ENCODE assay signal across 17 cellular contexts in genomic region chr12:115774148-115774905, GRCh38.
A peak's percentile ranks its signal among the peaks of the same experiment; 100 is the strongest.
DNase-seq lines count a peak whose midpoint lies in the region; ATAC-seq, FAIRE-seq and TF ChIP-seq lines count a peak whose summit lies in the region.
"Had no signal": no experiment of that assay in that cellular context is flagged by ENCODE, and none has a peak within 500 bp of the region (broad histone marks: within the 10 kb centered on the region; RNA-seq: fewer than 3 reads in every experiment).

No MANE protein-coding gene starts in this region.

- ATAC-seq in HepG2 (no peak), right lobe of liver (no peak)

- intact Hi-C loops in HepG2 (cut with micrococcal nuclease; ENCODE audit: unreplicated experiment) (loop anchor here (5.0 kb wide), 1 partner anchor 1107 kb away; no protein-coding TSS in a partner anchor), right lobe of liver (cut with DNase I) (no loop called here), esophagus muscularis mucosa (cut with DNase I) (no loop called here)

- H3K79me2 ChIP-seq in HepG2 (ENCODE audit: insufficient read depth, low read length) = no peaks in the 10 kb centered on the region

- no peak for TF ChIP-seq RAD21 in HepG2 (CRISPR knock-in tag; IDR thresholded peaks at IDR 0.05)

- no peak for TF ChIP-seq EP300 in HepG2 (IDR thresholded peaks at IDR 0.05; ENCODE audit: low read depth in 2 of 2, low read length in 2 of 2)
- no peak for TF ChIP-seq EP300 in HepG2 (CRISPR knock-in tag; IDR thresholded peaks at IDR 0.05; ENCODE audit: borderline replicate concordance)
- no peak for TF ChIP-seq EP300 in esophagus muscularis mucosa (IDR thresholded peaks at IDR 0.05)

- no peak overlapping the region for H2AFZ ChIP-seq in HepG2 (ENCODE audit: low read length)

- BruUV-seq in HepG2 (replicated peaks; lab: Mats Ljungman, UMichigan) = no TSS peak

- H3K9me3 ChIP-seq in HepG2 (ENCODE audit: low read length) (no peaks in the 10 kb centered on the region), right lobe of liver (no peaks in the 10 kb centered on the region), Peyer's patch (no peaks in the 10 kb centered on the region), esophagus muscularis mucosa (no peaks in the 10 kb centered on the region)
- H3K9me3 ChIP-seq: HAP-1 had no signal

- no peak overlapping the region for H3K9ac ChIP-seq in HepG2 (ENCODE audit: insufficient read depth, low read depth, low read length)

- CTCF ChIA-PET in HepG2 (lab: Yijun Ruan, JAX; ENCODE audit: low intra/inter-chr PET ratio, low total read pairs) (no interaction called here), RWPE1 (lab: Yijun Ruan, JAX) (no interaction called here)

- in situ Hi-C loops in HepG2 (cut with HindIII; ENCODE audit: extremely low pct_ligation_motif_present, low pct_unique_long_range_greater_than_20kb) = no loop called here

- H3K4me2 ChIP-seq in HepG2 (ENCODE audit: low read depth, low read length) = no peak overlapping the region

- DNase-seq in HepG2 (ENCODE audit: low spot score) = no peak
- DNase-seq in right lobe of liver = no peak
- peak in 2 of 3 donors; percentile 65 to 74 for DNase-seq in Peyer's patch
- DNase-seq in esophagus muscularis mucosa (ENCODE audit: extremely low spot score) = peak; percentile 60
- no peak for DNase-seq in NCI-H69 (lab: John Stamatoyannopoulos, UW)
- DNase-seq in NK-92 (lab: John Stamatoyannopoulos, UW; ENCODE audit: unreplicated experiment) = no peak
- DNase-seq in RWPE1 (ENCODE audit: low spot score) = no peak
- DNase-seq in KG1 (lab: John Stamatoyannopoulos, UW) = no peak
- DNase-seq: CD8-positive, alpha-beta memory T cell; NCI-H1092; NCI-H1694 treated with DMSO at 0.1 percent for 48 hours; NCI-H774; T-helper 1 cell had no signal

- H3K4me3 ChIP-seq in HepG2 (replicated peaks in 1 of 3; ENCODE audit: insufficient read depth in 1 of 3, low read depth in 2 of 3, low read length in 3 of 3) (no peak overlapping the region), right lobe of liver (no peak overlapping the region), Peyer's patch (no peak overlapping the region), esophagus muscularis mucosa (no peak overlapping the region)
- H3K4me3 ChIP-seq: HAP-1, SK-N-MC had no signal

- H3K27me3 ChIP-seq in HepG2 (ENCODE audit: control insufficient read depth in 1 of 2, insufficient read depth in 2 of 2, low read length in 2 of 2) (no peaks in the 10 kb centered on the region), right lobe of liver (no peaks in the 10 kb centered on the region), Peyer's patch (no peaks in the 10 kb centered on the region), esophagus muscularis mucosa (peaks cover 0 to 17% (median 0%) of the 10 kb centered on the region in 4 donors)

- peaks cover 12% of the 10 kb centered on the region for H3K4me1 ChIP-seq in HepG2 (ENCODE audit: insufficient read depth, low read length)
- H3K4me1 ChIP-seq in right lobe of liver = no peaks in the 10 kb centered on the region
- peaks cover 0 to 10% (median 2%) of the 10 kb centered on the region in 4 donors for H3K4me1 ChIP-seq in Peyer's patch
- H3K4me1 ChIP-seq in esophagus muscularis mucosa = no peaks in the 10 kb centered on the region
- H3K4me1 ChIP-seq: HAP-1 had no signal

- no peak overlapping the region for H3K27ac ChIP-seq in HepG2 (ENCODE audit: extremely low read length, insufficient read depth, low read length)
- H3K27ac ChIP-seq in right lobe of liver = no peak overlapping the region
- H3K27ac ChIP-seq in Peyer's patch = peak overlapping the region in 3 of 4 donors; percentile 43 to 90 (median 78)
- no peak overlapping the region for H3K27ac ChIP-seq in esophagus muscularis mucosa (replicated peaks in 1 of 4)
- H3K27ac ChIP-seq in RWPE1 = no peak overlapping the region
- H3K27ac ChIP-seq: SK-N-MC had no signal

- no peaks in the 10 kb centered on the region for H4K20me1 ChIP-seq in HepG2 (ENCODE audit: insufficient read depth, low read length)

- WGBS in HepG2 (ENCODE audit: low lambda C conversion rate) = 62% methylated on average over 9 of the region's 9 CpGs
- 60% methylated on average over 5 of the region's 9 CpGs for WGBS in right lobe of liver (ENCODE audit: insufficient coverage, low coverage, low lambda C conversion rate, missing lambda C conversion rate)
- WGBS in esophagus muscularis mucosa = 81% methylated on average over 9 of the region's 9 CpGs

- POLR2A ChIA-PET in HepG2 (lab: Yijun Ruan, JAX) = no interaction called here
- POLR2A ChIA-PET in RWPE1 (lab: Yijun Ruan, JAX; ENCODE audit: low non-redundant PET) = no interaction called here

- H3K36me3 ChIP-seq in HepG2 (replicated peaks in 1 of 2; ENCODE audit: control insufficient read depth in 1 of 2, insufficient read depth in 2 of 2, low read length in 2 of 2) = no peaks in the 10 kb centered on the region
- H3K36me3 ChIP-seq in right lobe of liver = no peaks in the 10 kb centered on the region
- no peaks in the 10 kb centered on the region for H3K36me3 ChIP-seq in Peyer's patch
- H3K36me3 ChIP-seq in esophagus muscularis mucosa = no peaks in the 10 kb centered on the region
- H3K36me3 ChIP-seq: HAP-1 had no signal

- no peak for TF ChIP-seq POLR2A in HepG2 (IDR thresholded peaks at IDR 0.05; ENCODE audit: insufficient read depth in 1 of 2, low read depth in 2 of 2, low read length in 2 of 2)
- TF ChIP-seq POLR2A in right lobe of liver (IDR thresholded peaks at IDR 0.05) = no peak
- no peak for TF ChIP-seq POLR2A in Peyer's patch (IDR thresholded peaks at IDR 0.05)
- no peak for TF ChIP-seq POLR2A in esophagus muscularis mucosa (IDR thresholded peaks at IDR 0.05; ENCODE audit: low read depth)

- no peak for FAIRE-seq in HepG2 (lab: Jason Lieb, UNC)
- FAIRE-seq: G401.6, GM12891 had no signal

- no peak for TF ChIP-seq CTCF in HepG2 (CRISPR knock-in tag; IDR thresholded peaks at IDR 0.05)
- no peak for TF ChIP-seq CTCF in right lobe of liver (IDR thresholded peaks at IDR 0.05)
- peak in 2 of 6 experiments; percentile 15 to 31 for TF ChIP-seq CTCF in Peyer's patch (IDR thresholded peaks at IDR 0.05)
- TF ChIP-seq CTCF in esophagus muscularis mucosa (IDR thresholded peaks at IDR 0.05) = no peak
- no peak for TF ChIP-seq CTCF in RWPE1 (conservative IDR thresholded peaks at IDR 0.05; ENCODE audit: low read depth)

TF ChIP-seq in HepG2, 621 proteins besides CTCF, POLR2A, EP300 and RAD21:
- 0 out of 2 replicates have a peak, but pooled peaks have one; percentile 1 for TF ChIP-seq MAFF (IDR thresholded peaks at IDR 0.05; ENCODE audit: low read depth, low read length)
- TF ChIP-seq DMAP1 (CRISPR knock-in tag; IDR thresholded peaks at IDR 0.05) = no peak
- peak; percentile 16 to 24; a peak in 1 of 4 replicates for TF ChIP-seq MAFK (conservative IDR thresholded peaks at IDR 0.05 in 1 of 2, IDR thresholded peaks at IDR 0.05 in 1 of 2; ENCODE audit: low read length in 2 of 2)
TF ChIP-seq in HepG2: peak in this region for 2.

Comparison
In these comparisons a context has a peak if more than half of its experiments do, and no peak if none do; other contexts are left out.
1. DNase-seq: peak in Peyer's patch (2 of 3) and esophagus muscularis mucosa (single experiment); none in HepG2 (single experiment), right lobe of liver (0 of 3), NCI-H69 (single experiment), NK-92 (single experiment), RWPE1 (single experiment) and KG1 (single experiment).
2. H3K27ac ChIP-seq: peak in Peyer's patch (3 of 4); none in HepG2 (single experiment), right lobe of liver (0 of 3), esophagus muscularis mucosa (0 of 4) and RWPE1 (single experiment).